ENCODE assay signal across 28 cellular contexts in genomic region chr4:138204507-138204906, GRCh38. TPM values are rescaled to one million over a fixed set of nuclear protein-coding genes. Genes with fewer than 3 reads are reported as not detected.
A peak's percentile ranks its signal among the peaks of the same experiment; 100 is the strongest.
DNase-seq lines count a peak whose midpoint lies in the region; ATAC-seq and TF ChIP-seq lines count a peak whose summit lies in the region.
"Had no signal": no experiment of that assay in that cellular context is flagged by ENCODE, and none has a peak within 500 bp of the region (broad histone marks: within the 10 kb centered on the region; RNA-seq: fewer than 3 reads in every experiment).

No MANE protein-coding gene starts in this region.

- no peak overlapping the region for H2AFZ ChIP-seq in PC-3 (ENCODE audit: low read length)

- CTCF ChIA-PET in PC-3 (lab: Charles Lee), result no interaction called here

- no peak overlapping the region for H3K4me3 ChIP-seq in PC-3 (ENCODE audit: low read length)
- H3K4me3 ChIP-seq: gastrocnemius medialis, left lung, sigmoid colon had no signal

- no peaks in the 10 kb centered on the region for H3K9me3 Mint-ChIP-seq in activated T-helper 17 cell treated with anti-CD3 and anti-CD28 coated beads, Interleukin-2, amount 50 U/mL, for 72 hours
- no peaks in the 10 kb centered on the region for H3K9me3 Mint-ChIP-seq in activated T-cell treated with anti-CD3 and anti-CD28 coated beads, Interleukin-2, amount 50 U/mL, for 72 hours
- H3K9me3 Mint-ChIP-seq: stimulated activated memory B cell treated with anti-CD40 and anti-IgM and Interleukin-4, amounts not matched to agents 10 μg/mL and 1 μg/mL and 100 μg/mL, for 72 hours had no signal

- H3K9me2 ChIP-seq in PC-3 (replicated peaks; ENCODE audit: low read length), result no peaks in the 10 kb centered on the region

- no peaks in the 10 kb centered on the region for H3F3A ChIP-seq in PC-3 (ENCODE audit: low read length, unreplicated experiment)

- no peak overlapping the region for H3K9ac ChIP-seq in PC-3 (ENCODE audit: low read length)

- no peaks in the 10 kb centered on the region for H3K27me3 Mint-ChIP-seq in activated T-helper 17 cell treated with anti-CD3 and anti-CD28 coated beads, Interleukin-2, amount 50 U/mL, for 72 hours
- H3K27me3 Mint-ChIP-seq in activated T-cell treated with anti-CD3 and anti-CD28 coated beads, Interleukin-2, amount 50 U/mL, for 72 hours (ENCODE audit: low read depth), result no peaks in the 10 kb centered on the region
- H3K27me3 Mint-ChIP-seq: activated CD4-positive, alpha-beta T cell treated with anti-CD3 and anti-CD28 coated beads, Interleukin-2, amount 10 ng/mL, durations not matched to agents 24 days and 14 days; stimulated activated memory B cell treated with anti-CD40 and anti-IgM and Interleukin-4, amounts not matched to agents 10 μg/mL and 1 μg/mL and 100 μg/mL, for 72 hours had no signal

- no peaks in the 10 kb centered on the region for H3K9me3 ChIP-seq in PC-3 (ENCODE audit: low read length)
- H3K9me3 ChIP-seq: Caco-2, gastrocnemius medialis, left lung, sigmoid colon had no signal

- BruUV-seq in PC-3 (replicated peaks; lab: Mats Ljungman, UMichigan), result no TSS peak

- no peaks in the 10 kb centered on the region for H4K20me1 ChIP-seq in PC-3 (ENCODE audit: low read length)

- intact Hi-C loops in PC-3 (cut with micrococcal nuclease), result loop anchor here (5.0 kb wide), 1 partner anchor 33 kb away; no protein-coding TSS in a partner anchor

- peak overlapping the region; percentile 18 for H3K27ac ChIP-seq in PC-3 (ENCODE audit: low read length)
- H3K27ac ChIP-seq: gastrocnemius medialis, HL-60, left lung, sigmoid colon had no signal

- H3K4me1 ChIP-seq in PC-3 (ENCODE audit: insufficient read depth, low read length), result peaks cover 36% of the 10 kb centered on the region
- H3K4me1 ChIP-seq: sigmoid colon had no signal

- no peaks in the 10 kb centered on the region for H3K36me3 Mint-ChIP-seq in activated T-helper 17 cell treated with anti-CD3 and anti-CD28 coated beads, Interleukin-2, amount 50 U/mL, for 72 hours (ENCODE audit: low read depth)
- no peaks in the 10 kb centered on the region for H3K36me3 Mint-ChIP-seq in activated T-cell treated with anti-CD3 and anti-CD28 coated beads, Interleukin-2, amount 50 U/mL, for 72 hours (ENCODE audit: insufficient read depth in 2 of 2)
- H3K36me3 Mint-ChIP-seq: stimulated activated memory B cell treated with anti-CD40 and anti-IgM and Interleukin-4, amounts not matched to agents 10 μg/mL and 1 μg/mL and 100 μg/mL, for 72 hours had no signal

- H3K4me3 Mint-ChIP-seq in activated T-helper 17 cell treated with anti-CD3 and anti-CD28 coated beads, Interleukin-2, amount 50 U/mL, for 72 hours, result no peak overlapping the region
- no peak overlapping the region for H3K4me3 Mint-ChIP-seq in activated T-cell treated with anti-CD3 and anti-CD28 coated beads, Interleukin-2, amount 50 U/mL, for 72 hours
- H3K4me3 Mint-ChIP-seq: activated CD4-positive, alpha-beta T cell treated with anti-CD3 and anti-CD28 coated beads, Interleukin-2, amount 10 ng/mL, durations not matched to agents 24 days and 14 days; immature natural killer cell; stimulated activated memory B cell treated with anti-CD40 and anti-IgM and Interleukin-4, amounts not matched to agents 10 μg/mL and 1 μg/mL and 100 μg/mL, for 72 hours had no signal

- ATAC-seq in PC-3 (no peak; the same call in 1 of the 2 replicates), HG03432 (IDR thresholded peaks at IDR 0.05; ENCODE audit: unreplicated experiment) (no peak)
- no peak for ATAC-seq in activated T-helper 17 cell treated with anti-CD3 and anti-CD28 coated beads, Interleukin-2, amount 50 U/mL, for 72 hours (replicated peaks)
- ATAC-seq in activated T-cell treated with anti-CD3 and anti-CD28 coated beads, Interleukin-2, amount 50 U/mL, for 72 hours (replicated peaks in 1 of 2), result no peak
- ATAC-seq: gastrocnemius medialis; left lung; Right ventricle myocardium inferior; stimulated activated memory B cell treated with anti-CD40 and anti-IgM and Interleukin-4, amounts not matched to agents 10 μg/mL and 1 μg/mL and 100 μg/mL, for 72 hours had no signal

- no peaks in the 10 kb centered on the region for H3K36me3 ChIP-seq in PC-3 (ENCODE audit: low read depth, low read length)
- H3K36me3 ChIP-seq: gastrocnemius medialis, left lung, sigmoid colon had no signal

- POLR2A ChIA-PET in PC-3 (lab: Charles Lee; ENCODE audit: unreplicated experiment), result no interaction called here

- H3K4me2 ChIP-seq in PC-3 (ENCODE audit: low read length), result no peak overlapping the region

- H3K79me2 ChIP-seq in PC-3 (ENCODE audit: low read length), result no peaks in the 10 kb centered on the region

- TF ChIP-seq CTCF in PC-3 (conservative IDR thresholded peaks at IDR 0.05; ENCODE audit: low read depth, low read length), result no peak

- H3K4me1 Mint-ChIP-seq in activated T-helper 17 cell treated with anti-CD3 and anti-CD28 coated beads, Interleukin-2, amount 50 U/mL, for 72 hours, result no peaks in the 10 kb centered on the region
- H3K4me1 Mint-ChIP-seq in activated T-cell treated with anti-CD3 and anti-CD28 coated beads, Interleukin-2, amount 50 U/mL, for 72 hours (ENCODE audit: low read depth), result peaks cover 4% of the 10 kb centered on the region
- H3K4me1 Mint-ChIP-seq: immature natural killer cell had no signal

- DNase-seq in COR-L47 (lab: John Stamatoyannopoulos, UW) (peak; percentile 82), HuH-7 (ENCODE audit: low spot score) (peak; percentile 9), NCI-H2081 treated with DMSO at 0.1 percent for 48 hours (lab: John Stamatoyannopoulos, UW) (peak; percentile 74), PC-3 (peak; percentile 42), putamen (ENCODE audit: low spot score) (no peak)
- DNase-seq in activated T-cell treated with anti-CD3 and anti-CD28 coated beads, Interleukin-2, amount 50 U/mL, for 72 hours, result no peak
- DNase-seq: ACHN; activated CD4-positive, alpha-beta T cell treated with anti-CD3 and anti-CD28 coated beads, Interleukin-2, amount 10 ng/mL, durations not matched to agents 24 days and 14 days; activated gamma-delta T cell treated with Interleukin-2 at 50 U/mL for 16 hours; activated T-cell treated with anti-CD3 and anti-CD28 coated beads, Interleukin-2, amount 50 U/mL, for 1 hour; gastrocnemius medialis; hippocampal formation; immature natural killer cell; left lung; mesendoderm; NCI-H2171; OCI-M1; posterior cingulate gyrus; sigmoid colon; stimulated activated CD4-positive, alpha-beta T cell treated with anti-CD3 and anti-CD28 coated beads, Interleukin-4, amount 100 ng/mL, for 4 hours; substantia nigra; T-helper 9 cell had no signal

- H3K27ac Mint-ChIP-seq in activated T-helper 17 cell treated with anti-CD3 and anti-CD28 coated beads, Interleukin-2, amount 50 U/mL, for 72 hours, result no peak overlapping the region
- H3K27ac Mint-ChIP-seq in activated T-cell treated with anti-CD3 and anti-CD28 coated beads, Interleukin-2, amount 50 U/mL, for 72 hours, result no peak overlapping the region
- H3K27ac Mint-ChIP-seq: activated CD4-positive, alpha-beta T cell treated with anti-CD3 and anti-CD28 coated beads, Interleukin-2, amount 10 ng/mL, durations not matched to agents 24 days and 14 days; immature natural killer cell; stimulated activated memory B cell treated with anti-CD40 and anti-IgM and Interleukin-4, amounts not matched to agents 10 μg/mL and 1 μg/mL and 100 μg/mL, for 72 hours had no signal

- H3K27me3 ChIP-seq in PC-3 (ENCODE audit: low read length), result no peaks in the 10 kb centered on the region
- H3K27me3 ChIP-seq: gastrocnemius medialis, left lung, sigmoid colon had no signal

RNA-seq across cellular contexts. Expression of gene SLC7A11, which starts 37.6 kb away (rescaled TPM):
- total RNA-seq in PC-3 (2014; rRNA removed), result 13.3 and 14.0 TPM in 2 replicates
- 1 to 10 TPM; 1.1 to 5.7 TPM for total RNA-seq in activated T-helper 17 cell treated with anti-CD3 and anti-CD28 coated beads, Interleukin-2, amount 50 U/mL, for 72 hours
- 10 to 100 TPM; 13.8 to 15.4 TPM for total RNA-seq in activated T-cell treated with anti-CD3 and anti-CD28 coated beads, Interleukin-2, amount 50 U/mL, for 72 hours

Comparison
In these comparisons a context has a peak if more than half of its experiments do, and no peak if none do; other contexts are left out.
1. DNase-seq: peak in COR-L47 (single experiment), HuH-7 (single experiment), NCI-H2081 treated with DMSO at 0.1 percent for 48 hours (single experiment) and PC-3 (single experiment); none in putamen (single experiment) and activated T-cell treated with anti-CD3 and anti-CD28 coated beads, Interleukin-2, amount 50 U/mL, for 72 hours (0 of 2).